Comparison of ENCODE assay signal across 9 cellular contexts in the genomic region with DNA sequence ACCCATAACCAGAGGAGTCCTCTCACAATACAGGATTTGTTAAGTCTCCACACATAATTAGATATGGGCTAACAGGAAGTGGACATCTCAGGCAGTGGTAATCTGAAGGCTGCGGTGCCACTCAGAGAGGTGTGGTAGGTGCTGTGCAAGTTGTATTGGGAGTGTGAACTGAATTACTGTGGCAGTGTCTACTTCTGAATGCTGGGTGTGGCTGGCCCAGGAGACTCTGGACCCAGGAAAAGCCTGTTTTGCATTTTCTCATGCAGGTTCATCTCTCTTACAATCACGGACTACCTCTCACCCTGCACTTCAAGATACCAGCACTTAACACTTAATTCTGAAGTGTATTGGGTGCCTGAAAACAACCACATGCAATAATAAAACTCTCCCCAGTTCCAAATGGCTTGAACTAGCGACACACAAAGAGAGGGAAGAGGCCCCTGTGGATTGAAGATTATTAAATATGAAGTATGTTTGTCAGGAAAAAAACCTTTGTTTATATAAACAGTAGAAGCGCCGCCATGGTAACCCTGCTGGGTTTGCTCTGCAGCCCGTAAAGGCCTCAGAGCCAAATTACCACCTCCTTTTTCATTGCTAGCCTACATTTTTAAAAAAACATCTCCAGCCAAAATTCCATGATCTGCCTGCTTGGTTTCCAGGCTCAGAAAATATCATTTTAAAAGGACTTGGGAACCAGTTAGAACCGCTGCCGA.
DNase-seq lines count a peak whose midpoint lies in the region; ATAC-seq and TF ChIP-seq lines count a peak whose summit lies in the region.
"Had no signal": no experiment of that assay in that cellular context is flagged by ENCODE, and none has a peak within 500 bp of the region (broad histone marks: within the 10 kb centered on the region; RNA-seq: fewer than 3 reads in every experiment).

No MANE protein-coding gene starts in this region.

- H2AFZ ChIP-seq in fibroblast of lung (ENCODE audit: low read length), result peak overlapping the region; percentile 37

- H3K4me3 ChIP-seq in fibroblast of lung (replicated peaks in 1 of 4; ENCODE audit: control extremely low read depth in 1 of 4, insufficient read depth in 1 of 4, low read depth in 3 of 4, low read length in 4 of 4), result no peak overlapping the region

- no peaks in the 10 kb centered on the region for H3K79me2 ChIP-seq in fibroblast of lung (ENCODE audit: control insufficient read depth, insufficient read depth, low read length)

- ATAC-seq in GM18505 (IDR thresholded peaks at IDR 0.05; ENCODE audit: unreplicated experiment), result no peak
- ATAC-seq in naive thymus-derived CD8-positive, alpha-beta T cell, result no peak

- no peak overlapping the region for H3K4me3 Mint-ChIP-seq in naive thymus-derived CD8-positive, alpha-beta T cell

- H3K4me1 ChIP-seq in fibroblast of lung (ENCODE audit: control insufficient read depth, extremely low read depth, insufficient read depth, low read length), result peaks cover 8% of the 10 kb centered on the region

- TF ChIP-seq POLR2A in GM18505 (IDR thresholded peaks at IDR 0.05; ENCODE audit: borderline replicate concordance, extremely low read depth, insufficient read depth, insufficient read length), result no peak

- intact Hi-C loops in posterior vena cava (cut with DNase I), result loop anchor here (5.0 to 10.0 kb wide), 5 partner anchors 55 to 365 kb away; a partner anchor contains a TSS

- no peaks in the 10 kb centered on the region for H4K20me1 ChIP-seq in fibroblast of lung (ENCODE audit: control insufficient read depth, extremely low read depth, insufficient read depth, low read length)

- peak overlapping the region in 1 of 10 donors; percentile 51 for H3K27ac Mint-ChIP-seq in naive thymus-derived CD8-positive, alpha-beta T cell

- H3K27ac ChIP-seq in fibroblast of lung (ENCODE audit: insufficient read depth, low read length), result peak overlapping the region; percentile 67

- H3K36me3 Mint-ChIP-seq in naive thymus-derived CD8-positive, alpha-beta T cell, result peaks cover 0 to 7% (median 6%) of the 10 kb centered on the region in 3 donors

- peak; percentile 51 for DNase-seq in DMS153 treated with DMSO at 0.1 percent for 48 hours (lab: John Stamatoyannopoulos, UW; ENCODE audit: unreplicated experiment)
- peak; percentile 6 for DNase-seq in NCI-H774 (lab: John Stamatoyannopoulos, UW)
- peak; percentile 29 to 80 for DNase-seq in fibroblast of lung (ENCODE audit: low read depth in 2 of 2)
- peak; percentile 91 for DNase-seq in posterior vena cava (ENCODE audit: low spot score)
- no peak for DNase-seq in naive thymus-derived CD8-positive, alpha-beta T cell
- DNase-seq in HuH-7 (ENCODE audit: low spot score), result no peak
- DNase-seq in KG1 (lab: John Stamatoyannopoulos, UW), result no peak
- DNase-seq: NCI-H524 treated with DMSO at 0.1 percent for 48 hours had no signal

- H3K9me3 ChIP-seq in fibroblast of lung (ENCODE audit: control insufficient read depth, insufficient read depth, low read depth, low read length), result no peaks in the 10 kb centered on the region

- no peak for TF ChIP-seq CTCF in fibroblast of lung (conservative IDR thresholded peaks at IDR 0.05 in 1 of 2, IDR thresholded peaks at IDR 0.05 in 1 of 2; ENCODE audit: low read depth in 1 of 2, low read length in 2 of 2)

- H3K9ac ChIP-seq in fibroblast of lung (ENCODE audit: insufficient read depth, low read length), result peak overlapping the region; percentile 11

- H3K27me3 ChIP-seq in fibroblast of lung (ENCODE audit: control insufficient read depth, insufficient read depth, low read length), result no peaks in the 10 kb centered on the region

- peaks cover 0 to 13% (median 3%) of the 10 kb centered on the region in 5 donors for H3K27me3 Mint-ChIP-seq in naive thymus-derived CD8-positive, alpha-beta T cell

- peaks cover 0 to 6% (median 3%) of the 10 kb centered on the region in 9 donors for H3K9me3 Mint-ChIP-seq in naive thymus-derived CD8-positive, alpha-beta T cell

- H3K4me1 Mint-ChIP-seq in naive thymus-derived CD8-positive, alpha-beta T cell, result peaks cover 3 to 26% (median 19%) of the 10 kb centered on the region in 4 donors

- peak overlapping the region; percentile 64 for H3K4me2 ChIP-seq in fibroblast of lung (ENCODE audit: extremely low read depth, insufficient read depth, low read length)

- POLR2A ChIA-PET in naive thymus-derived CD8-positive, alpha-beta T cell (lab: Charles Lee), result no interaction called here

- no peaks in the 10 kb centered on the region for H3K36me3 ChIP-seq in fibroblast of lung (ENCODE audit: control insufficient read depth, insufficient read depth, low read length)

Comparison
In these comparisons a context has a peak if more than half of its experiments do, and no peak if none do; other contexts are left out.
1. DNase-seq: peak in DMS153 treated with DMSO at 0.1 percent for 48 hours (single experiment), NCI-H774 (single experiment), fibroblast of lung (2 of 2) and posterior vena cava (single experiment); none in naive thymus-derived CD8-positive, alpha-beta T cell (0 of 10), HuH-7 (single experiment) and KG1 (single experiment).